In genomic region chr6:28369463-28369862, GRCh38 we compare ENCODE assay signal across 3 cellular contexts.
TF ChIP-seq lines count a peak whose summit lies in the region.

No MANE protein-coding gene starts in this region.

TF ChIP-seq in GM12891, 5 proteins besides CTCF, POLR2A, EP300 and RAD21:
- TF ChIP-seq POLR2AphosphoS5 (IDR thresholded peaks at IDR 0.05; ENCODE audit: low read depth, low read length) (no peak), PAX5 (IDR thresholded peaks at IDR 0.05; ENCODE audit: insufficient read depth, low read length, severe bottlenecking) (no peak), POU2F2 (IDR thresholded peaks at IDR 0.05; ENCODE audit: low read depth, low read length) (no peak), TAF1 (IDR thresholded peaks at IDR 0.05; ENCODE audit: low read depth, low read length) (no peak), SPI1 (IDR thresholded peaks at IDR 0.05; ENCODE audit: low read depth, low read length) (no peak)

TF ChIP-seq in HEK293, 187 proteins besides CTCF, POLR2A, EP300 and RAD21:
- TF ChIP-seq KLF17 (tag by site-specific recombination; IDR thresholded peaks at IDR 0.05): no peak
- TF ChIP-seq GLI4 (tag by site-specific recombination; IDR thresholded peaks at IDR 0.05): no peak
- TF ChIP-seq SP7 (tag by site-specific recombination; IDR thresholded peaks at IDR 0.05): no peak
- peak; percentile 68; the same call in 1 of the 2 replicates for TF ChIP-seq ZNF10 (tag by site-specific recombination; IDR thresholded peaks at IDR 0.05)
TF ChIP-seq in HEK293: peak in this region for 1.

TF ChIP-seq in K562, 482 proteins besides CTCF, POLR2A, EP300 and RAD21 (continued from another document):
- TF ChIP-seq ZBTB2 (IDR thresholded peaks at IDR 0.05) (no peak), HMBOX1 (IDR thresholded peaks at IDR 0.05) (peak; percentile 69), ZNF133 (CRISPR knock-in tag; IDR thresholded peaks at IDR 0.05) (no peak), MTA1 (IDR thresholded peaks at IDR 0.05; ENCODE audit: borderline replicate concordance) (no peak), NFATC3 (IDR thresholded peaks at IDR 0.05) (no peak), NFE2 (IDR thresholded peaks at IDR 0.05; ENCODE audit: low read depth) (0 out of 2 replicates have a peak, but pooled peaks have one; percentile 12), ZNF134 (CRISPR knock-in tag; conservative IDR thresholded peaks at IDR 0.05) (peak; percentile 90), ZFPM2 (CRISPR knock-in tag; IDR thresholded peaks at IDR 0.05) (no peak), HDGF (IDR thresholded peaks at IDR 0.05) (no peak), ZNF3 (CRISPR knock-in tag; IDR thresholded peaks at IDR 0.05) (no peak), PKNOX1 (IDR thresholded peaks at IDR 0.05) (peak; percentile 19; the same call in 1 of the 2 replicates), CHCHD3 (CRISPR knock-in tag; IDR thresholded peaks at IDR 0.05) (no peak)
